In genomic region chr12:103197725-103198388, GRCh38 we compare ENCODE assay signal across 19 cellular contexts.
"Had no signal": no experiment of that assay in that cellular context is flagged by ENCODE, and none has a peak within 500 bp of the region (broad histone marks: within the 10 kb centered on the region; RNA-seq: fewer than 3 reads in every experiment).

No MANE protein-coding gene starts in this region.

- H3K4me1 Mint-ChIP-seq: activated CD4-positive, alpha-beta memory T cell treated with anti-CD3 and anti-CD28 coated beads, Interleukin-2, amount 10 ng/mL, durations not matched to agents 7 days and 5 days; activated CD8-positive, alpha-beta memory T cell treated with anti-CD3 and anti-CD28 coated beads, Interleukin-2, amount 10 ng/mL, durations not matched to agents 7 days and 5 days; mesothelial cell of epicardium; nephron progenitor cell had no signal

- H3K4me3 Mint-ChIP-seq: activated CD4-positive, alpha-beta memory T cell treated with anti-CD3 and anti-CD28 coated beads, Interleukin-2, amount 10 ng/mL, durations not matched to agents 7 days and 5 days; activated CD8-positive, alpha-beta memory T cell treated with anti-CD3 and anti-CD28 coated beads, Interleukin-2, amount 10 ng/mL, durations not matched to agents 7 days and 5 days; activated naive CD8-positive, alpha-beta T cell; mesothelial cell of epicardium; nephron progenitor cell; stimulated activated naive CD8-positive, alpha-beta T cell treated with anti-CD3 and anti-CD28 coated beads, Interleukin-15, Interleukin-2, amounts not matched to agents 100 ng/mL and 50 ng/mL, for 24 hours had no signal

- DNase-seq: activated CD4-positive, alpha-beta memory T cell treated with anti-CD3 and anti-CD28 coated beads, Interleukin-2, amount 10 ng/mL, durations not matched to agents 7 days and 5 days; activated CD4-positive, alpha-beta T cell treated with anti-CD3 and anti-CD28 coated beads for 48 hours; activated CD4-positive, CD25-positive, alpha-beta regulatory T cell; activated CD8-positive, alpha-beta memory T cell treated with anti-CD3 and anti-CD28 coated beads, Interleukin-2, amount 10 ng/mL, durations not matched to agents 7 days and 5 days; effector CD4-positive, alpha-beta T cell; gastrocnemius medialis; head of caudate nucleus; left lung; nephron progenitor cell; occipital lobe; posterior cingulate gyrus; retina; stimulated activated CD4-positive, alpha-beta T cell treated with anti-CD3 and anti-CD28 coated beads, Interleukin-2, amount 100 ng/mL, for 24 hours had no signal

- H3K27me3 Mint-ChIP-seq: activated CD4-positive, alpha-beta memory T cell treated with anti-CD3 and anti-CD28 coated beads, Interleukin-2, amount 10 ng/mL, durations not matched to agents 7 days and 5 days; activated CD8-positive, alpha-beta memory T cell treated with anti-CD3 and anti-CD28 coated beads, Interleukin-2, amount 10 ng/mL, durations not matched to agents 7 days and 5 days; activated naive CD8-positive, alpha-beta T cell; stimulated activated naive CD8-positive, alpha-beta T cell treated with anti-CD3 and anti-CD28 coated beads, Interleukin-15, Interleukin-2, amounts not matched to agents 100 ng/mL and 50 ng/mL, for 24 hours had no signal

- H3K36me3 ChIP-seq: gastrocnemius medialis, left lung, tibial nerve, vagina had no signal

- H3K4me3 ChIP-seq: gastrocnemius medialis, left lung, tibial nerve, vagina had no signal

- H3K27ac ChIP-seq: gastrocnemius medialis, left lung, tibial nerve, vagina had no signal

- ATAC-seq: activated CD8-positive, alpha-beta memory T cell treated with anti-CD3 and anti-CD28 coated beads, Interleukin-2, amount 10 ng/mL, durations not matched to agents 7 days and 5 days; esophagus mucosa; gastrocnemius medialis; left lung had no signal

- H3K9me3 ChIP-seq: gastrocnemius medialis, vagina had no signal

- H3K27ac Mint-ChIP-seq: activated CD4-positive, alpha-beta memory T cell treated with anti-CD3 and anti-CD28 coated beads, Interleukin-2, amount 10 ng/mL, durations not matched to agents 7 days and 5 days; activated CD8-positive, alpha-beta memory T cell treated with anti-CD3 and anti-CD28 coated beads, Interleukin-2, amount 10 ng/mL, durations not matched to agents 7 days and 5 days; activated naive CD8-positive, alpha-beta T cell; mesothelial cell of epicardium; nephron progenitor cell; stimulated activated naive CD8-positive, alpha-beta T cell treated with anti-CD3 and anti-CD28 coated beads, Interleukin-15, Interleukin-2, amounts not matched to agents 100 ng/mL and 50 ng/mL, for 24 hours had no signal

- H3K4me1 ChIP-seq: gastrocnemius medialis, left lung, tibial nerve, vagina had no signal

- H3K36me3 Mint-ChIP-seq: activated CD8-positive, alpha-beta memory T cell treated with anti-CD3 and anti-CD28 coated beads, Interleukin-2, amount 10 ng/mL, durations not matched to agents 7 days and 5 days; mesothelial cell of epicardium had no signal

- H3K27me3 ChIP-seq: gastrocnemius medialis, left lung, tibial nerve, vagina had no signal
